8 cellular contexts compared by ENCODE assay signal in the genomic region with DNA sequence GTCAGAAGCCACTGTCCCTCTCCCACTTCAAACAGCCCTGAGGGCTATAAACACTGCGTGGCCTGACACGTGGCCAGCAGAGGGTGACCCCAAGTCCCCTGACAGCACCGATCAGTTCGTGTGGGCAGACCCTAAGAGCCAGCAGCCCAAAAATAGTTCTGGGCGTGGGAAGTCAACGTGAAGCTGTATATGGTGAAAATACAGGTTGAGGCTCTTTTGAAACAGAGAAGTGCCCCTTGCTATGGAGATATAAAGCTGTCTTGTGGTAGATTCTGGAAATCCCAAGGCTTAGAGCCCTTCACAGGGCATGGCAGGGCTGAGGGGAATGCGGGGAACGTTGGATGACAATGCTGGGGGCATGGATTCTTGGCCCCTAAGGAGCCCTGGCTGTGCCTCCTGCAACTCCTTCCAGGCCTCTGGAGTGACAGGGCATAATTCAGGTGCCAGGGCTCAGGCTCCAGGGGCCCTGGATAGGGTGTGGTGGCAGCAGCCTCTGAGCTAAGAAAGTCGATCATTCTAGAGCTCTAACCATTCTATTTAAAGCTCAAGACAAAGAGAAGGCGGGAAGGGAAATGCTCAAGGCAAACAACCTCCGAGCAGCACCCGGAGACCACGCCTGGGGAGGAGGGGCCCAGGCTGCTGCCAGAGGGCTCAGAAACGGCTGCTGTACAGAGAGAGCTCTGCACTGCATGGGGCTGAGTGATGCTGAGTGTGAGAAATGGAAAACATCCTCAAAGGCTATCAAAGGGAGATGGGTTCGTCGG.
DNase-seq lines count a peak whose midpoint lies in the region; ATAC-seq, FAIRE-seq and TF ChIP-seq lines count a peak whose summit lies in the region.

No MANE protein-coding gene starts in this region.

- TF ChIP-seq EP300 in K562 (IDR thresholded peaks at IDR 0.05; ENCODE audit: low read length), result no peak

- in situ Hi-C loops in K562 (cut with MboI), result no loop called here

- no peak for TF ChIP-seq CTCF in K562 (IDR thresholded peaks at IDR 0.05 in 2 of 3, conservative IDR thresholded peaks at IDR 0.05 in 1 of 3; ENCODE audit: insufficient read depth in 2 of 3, low read depth in 1 of 3, low read length in 3 of 3)

- POLR2A ChIA-PET in K562 (lab: Yijun Ruan, JAX), result interaction anchor here (0.6 to 1.4 kb wide), 9 partner anchors 9 to 923 kb away, joined by 3 to 6 read pairs (median 3); a partner anchor contains a TSS

- peaks cover 22% of the 10 kb centered on the region for H3K36me3 Mint-ChIP-seq in T-helper 2 cell treated with Interferon-gamma antibody and Interleukin-4, amounts not matched to agents 5 μg/mL and 100 μg/mL, for 36 hours (ENCODE audit: low read depth)

- H3K27me3 ChIP-seq in K562 (ENCODE audit: control insufficient read depth in 2 of 2, insufficient read depth in 2 of 2, low read length in 2 of 2), result peaks cover 37 to 58% of the 10 kb centered on the region in 2 experiments
- H3K27me3 ChIP-seq in mucosa of stomach (ENCODE audit: control insufficient read depth, insufficient read depth, low read length), result no peaks in the 10 kb centered on the region

- H3K4me3 Mint-ChIP-seq in T-helper 2 cell treated with Interferon-gamma antibody and Interleukin-4, amounts not matched to agents 5 μg/mL and 100 μg/mL, for 36 hours, result peak overlapping the region; percentile 76

- H3K27ac Mint-ChIP-seq in T-helper 2 cell treated with Interferon-gamma antibody and Interleukin-4, amounts not matched to agents 5 μg/mL and 100 μg/mL, for 36 hours, result peak overlapping the region; percentile 97

- no peaks in the 10 kb centered on the region for H3K79me2 ChIP-seq in K562 (ENCODE audit: control insufficient read depth, insufficient read depth, low read length)

- H3K9ac ChIP-seq in K562 (ENCODE audit: insufficient read depth in 1 of 2, low read depth in 2 of 2, low read length in 2 of 2) (no peak overlapping the region), mucosa of stomach (ENCODE audit: low read length) (peak overlapping the region; percentile 36)

- H3K27ac ChIP-seq in K562 (ENCODE audit: extremely low read depth, low read depth, low read length), result no peak overlapping the region

- H3K27me3 Mint-ChIP-seq in T-helper 2 cell treated with Interferon-gamma antibody and Interleukin-4, amounts not matched to agents 5 μg/mL and 100 μg/mL, for 36 hours (ENCODE audit: low read depth), result no peaks in the 10 kb centered on the region

- H3K36me3 ChIP-seq in K562 (ENCODE audit: control insufficient read depth, insufficient read depth, low read length) (no peaks in the 10 kb centered on the region), mucosa of stomach (ENCODE audit: control insufficient read depth, insufficient read depth, low read length) (no peaks in the 10 kb centered on the region)

- no peak overlapping the region for H3K4me2 ChIP-seq in K562 (ENCODE audit: insufficient read depth, low read length)

- intact Hi-C loops in K562 (cut with micrococcal nuclease), result no loop called here

- H3K4me3 ChIP-seq in K562, result no peak overlapping the region
- H3K4me3 ChIP-seq in mucosa of stomach (ENCODE audit: low read length), result no peak overlapping the region

- FAIRE-seq in K562 (lab: Jason Lieb, UNC), result no peak

- no peak overlapping the region for H2AFZ ChIP-seq in K562 (ENCODE audit: low read depth, low read length)

- no peaks in the 10 kb centered on the region for H3K4me1 ChIP-seq in K562 (replicated peaks in 1 of 2; ENCODE audit: control insufficient read depth in 2 of 2, insufficient read depth in 2 of 2, low read length in 2 of 2)
- H3K4me1 ChIP-seq in mucosa of stomach (ENCODE audit: control insufficient read depth, insufficient read depth, low read length), result peaks cover 12% of the 10 kb centered on the region

- DNase-seq in DMS53 (lab: John Stamatoyannopoulos, UW) (peak; percentile 81), M059J (ENCODE audit: low read depth) (peak; percentile 50), K562 (ENCODE audit: extremely low read depth in 1 of 4, low spot score in 3 of 4) (no peak), superior temporal gyrus (ENCODE audit: extremely low spot score) (peak; percentile 39), NCI-H1105 (lab: John Stamatoyannopoulos, UW) (no peak)
- DNase-seq in T-helper 2 cell treated with Interferon-gamma antibody and Interleukin-4, amounts not matched to agents 5 μg/mL and 100 μg/mL, for 36 hours (ENCODE audit: low spot score), result peak; percentile 84

- H3K4me1 Mint-ChIP-seq in T-helper 2 cell treated with Interferon-gamma antibody and Interleukin-4, amounts not matched to agents 5 μg/mL and 100 μg/mL, for 36 hours (ENCODE audit: low read depth), result peaks cover 64% of the 10 kb centered on the region

- TF ChIP-seq POLR2A in K562 (conservative IDR thresholded peaks at IDR 0.05), result no peak

- no peaks in the 10 kb centered on the region for H3K9me3 Mint-ChIP-seq in T-helper 2 cell treated with Interferon-gamma antibody and Interleukin-4, amounts not matched to agents 5 μg/mL and 100 μg/mL, for 36 hours

- ATAC-seq in GM21529 (IDR thresholded peaks at IDR 0.05; ENCODE audit: unreplicated experiment), result peak; percentile 91
- peak; percentile 44; the same call in 2 of the 3 replicates for ATAC-seq in K562

- WGBS in K562 (ENCODE audit: insufficient coverage, low coverage, missing lambda C conversion rate), result 1% methylated on average over 16 of the region's 16 CpGs

- H4K20me1 ChIP-seq in K562 (replicated peaks; ENCODE audit: control insufficient read depth, insufficient read depth, low read length), result peaks cover 6% of the 10 kb centered on the region; the same call in 1 of the 2 replicates

- no peaks in the 10 kb centered on the region for H3K9me1 ChIP-seq in K562 (ENCODE audit: control insufficient read depth, insufficient read depth, low read length)

- TF ChIP-seq RAD21 in K562 (CRISPR knock-in tag; conservative IDR thresholded peaks at IDR 0.05 in 1 of 2, IDR thresholded peaks at IDR 0.05 in 1 of 2), result no peak

- no TSS peak for BruUV-seq in K562 (replicated peaks; lab: Mats Ljungman, UMichigan)

- CTCF ChIA-PET in K562 (lab: Yijun Ruan, JAX; ENCODE audit: low intra/inter-chr PET ratio), result no interaction called here

- no peaks in the 10 kb centered on the region for H3K9me3 ChIP-seq in K562 (replicated peaks; ENCODE audit: control insufficient read depth, insufficient read depth, low read depth, low read length)
- H3K9me3 ChIP-seq in mucosa of stomach (ENCODE audit: control insufficient read depth, low read length), result no peaks in the 10 kb centered on the region

TF ChIP-seq in K562, 482 proteins besides CTCF, POLR2A, EP300 and RAD21:
- no peak for TF ChIP-seq ZNF76 (CRISPR knock-in tag; IDR thresholded peaks at IDR 0.05; ENCODE audit: borderline replicate concordance)
- no peak for TF ChIP-seq BRD4 (IDR thresholded peaks at IDR 0.05)
- TF ChIP-seq EHMT2 (IDR thresholded peaks at IDR 0.05), result no peak
- TF ChIP-seq ZFPM2 (CRISPR knock-in tag; IDR thresholded peaks at IDR 0.05), result no peak
- TF ChIP-seq, protein P1, sequence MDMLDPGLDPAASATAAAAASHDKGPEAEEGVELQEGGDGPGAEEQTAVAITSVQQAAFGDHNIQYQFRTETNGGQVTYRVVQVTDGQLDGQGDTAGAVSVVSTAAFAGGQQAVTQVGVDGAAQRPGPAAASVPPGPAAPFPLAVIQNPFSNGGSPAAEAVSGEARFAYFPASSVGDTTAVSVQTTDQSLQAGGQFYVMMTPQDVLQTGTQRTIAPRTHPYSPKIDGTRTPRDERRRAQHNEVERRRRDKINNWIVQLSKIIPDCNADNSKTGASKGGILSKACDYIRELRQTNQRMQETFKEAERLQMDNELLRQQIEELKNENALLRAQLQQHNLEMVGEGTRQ (CRISPR knock-in tag; IDR thresholded peaks at IDR 0.05), result no peak
- TF ChIP-seq ZNF764 (CRISPR knock-in tag; IDR thresholded peaks at IDR 0.05; ENCODE audit: low read depth), result no peak
- TF ChIP-seq, protein P2, sequence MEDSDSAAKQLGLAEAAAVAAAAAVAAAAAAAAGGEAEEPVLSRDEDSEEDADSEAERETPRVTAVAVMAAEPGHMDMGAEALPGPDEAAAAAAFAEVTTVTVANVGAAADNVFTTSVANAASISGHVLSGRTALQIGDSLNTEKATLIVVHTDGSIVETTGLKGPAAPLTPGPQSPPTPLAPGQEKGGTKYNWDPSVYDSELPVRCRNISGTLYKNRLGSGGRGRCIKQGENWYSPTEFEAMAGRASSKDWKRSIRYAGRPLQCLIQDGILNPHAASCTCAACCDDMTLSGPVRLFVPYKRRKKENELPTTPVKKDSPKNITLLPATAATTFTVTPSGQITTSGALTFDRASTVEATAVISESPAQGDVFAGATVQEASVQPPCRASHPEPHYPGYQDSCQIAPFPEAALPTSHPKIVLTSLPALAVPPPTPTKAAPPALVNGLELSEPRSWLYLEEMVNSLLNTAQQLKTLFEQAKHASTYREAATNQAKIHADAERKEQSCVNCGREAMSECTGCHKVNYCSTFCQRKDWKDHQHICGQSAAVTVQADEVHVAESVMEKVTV (CRISPR knock-in tag; IDR thresholded peaks at IDR 0.05), result no peak
- TF ChIP-seq, protein P3, sequence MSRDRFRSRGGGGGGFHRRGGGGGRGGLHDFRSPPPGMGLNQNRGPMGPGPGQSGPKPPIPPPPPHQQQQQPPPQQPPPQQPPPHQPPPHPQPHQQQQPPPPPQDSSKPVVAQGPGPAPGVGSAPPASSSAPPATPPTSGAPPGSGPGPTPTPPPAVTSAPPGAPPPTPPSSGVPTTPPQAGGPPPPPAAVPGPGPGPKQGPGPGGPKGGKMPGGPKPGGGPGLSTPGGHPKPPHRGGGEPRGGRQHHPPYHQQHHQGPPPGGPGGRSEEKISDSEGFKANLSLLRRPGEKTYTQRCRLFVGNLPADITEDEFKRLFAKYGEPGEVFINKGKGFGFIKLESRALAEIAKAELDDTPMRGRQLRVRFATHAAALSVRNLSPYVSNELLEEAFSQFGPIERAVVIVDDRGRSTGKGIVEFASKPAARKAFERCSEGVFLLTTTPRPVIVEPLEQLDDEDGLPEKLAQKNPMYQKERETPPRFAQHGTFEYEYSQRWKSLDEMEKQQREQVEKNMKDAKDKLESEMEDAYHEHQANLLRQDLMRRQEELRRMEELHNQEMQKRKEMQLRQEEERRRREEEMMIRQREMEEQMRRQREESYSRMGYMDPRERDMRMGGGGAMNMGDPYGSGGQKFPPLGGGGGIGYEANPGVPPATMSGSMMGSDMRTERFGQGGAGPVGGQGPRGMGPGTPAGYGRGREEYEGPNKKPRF (IDR thresholded peaks at IDR 0.05; ENCODE audit: low read depth, low read length), result no peak
- no peak for TF ChIP-seq FOXA1 (IDR thresholded peaks at IDR 0.05; ENCODE audit: borderline replicate concordance)
- TF ChIP-seq ZEB2 (IDR thresholded peaks at IDR 0.05), result no peak
- TF ChIP-seq ZBTB7A (IDR thresholded peaks at IDR 0.05; ENCODE audit: borderline replicate concordance, control insufficient read depth, low read depth, low read length), result no peak
- TF ChIP-seq HCFC1 (IDR thresholded peaks at IDR 0.05; ENCODE audit: low read depth, low read length), result no peak
- TF ChIP-seq RBM34 (IDR thresholded peaks at IDR 0.05; ENCODE audit: borderline replicate concordance, insufficient read depth, low read length), result no peak

Comparison
In these comparisons a context has a peak if more than half of its experiments do, and no peak if none do; other contexts are left out.
1. DNase-seq: peak in DMS53 (single experiment), M059J (single experiment), T-helper 2 cell treated with Interferon-gamma antibody and Interleukin-4, amounts not matched to agents 5 μg/mL and 100 μg/mL, for 36 hours (single experiment) and superior temporal gyrus (single experiment); none in K562 (0 of 4) and NCI-H1105 (single experiment).